In genomic region chr20:8156603-8157079, GRCh38 we compare ENCODE assay signal across 8 cellular contexts. TPM values are rescaled to one million over a fixed set of nuclear protein-coding genes. Genes with fewer than 3 reads are reported as not detected.
DNase-seq lines count a peak whose midpoint lies in the region; ATAC-seq and TF ChIP-seq lines count a peak whose summit lies in the region.

No MANE protein-coding gene starts in this region.

- no peaks in the 10 kb centered on the region for H3K9me3 ChIP-seq in transverse colon

- H3K4me1 ChIP-seq in transverse colon, result peaks cover 0 to 48% (median 24%) of the 10 kb centered on the region in 4 donors

- peak; percentile 47 for DNase-seq in COLO668 (lab: John Stamatoyannopoulos, UW; ENCODE audit: unreplicated experiment)
- DNase-seq in NCI-H1930 (lab: John Stamatoyannopoulos, UW), result peak; percentile 57 to 64
- DNase-seq in fibroblast of pulmonary artery (ENCODE audit: low read depth), result peak; percentile 38
- no peak for DNase-seq in transverse colon
- DNase-seq in stimulated activated naive CD4-positive, alpha-beta T cell treated with Interleukin-2 at 50 U/mL for 16 hours (lab: John Stamatoyannopoulos, UW), result no peak
- no peak for DNase-seq in T1000 (lab: John Stamatoyannopoulos, UW)
- no peak for DNase-seq in left colon

- H3K36me3 ChIP-seq in transverse colon, result no peaks in the 10 kb centered on the region

- no peak overlapping the region for H3K4me3 ChIP-seq in fibroblast of pulmonary artery (replicated peaks; ENCODE audit: low read depth, low read length)
- H3K4me3 ChIP-seq in transverse colon, result no peak overlapping the region

- in situ Hi-C loops in transverse colon (cut with MboI; ENCODE audit: low pct_ligation_motif_present in 1 of 4, low pct_unique_long_range_greater_than_20kb in 1 of 4, low sequenced_read_pairs in 3 of 4), result no loop called here

- TF ChIP-seq CTCF in fibroblast of pulmonary artery (IDR thresholded peaks at IDR 0.05; ENCODE audit: low read length, missing control alignments) (no peak), transverse colon (IDR thresholded peaks at IDR 0.05) (no peak)

- TF ChIP-seq POLR2A in transverse colon (IDR thresholded peaks at IDR 0.05), result no peak

- ATAC-seq in GM21423 (IDR thresholded peaks at IDR 0.05; ENCODE audit: unreplicated experiment), result peak; percentile 67
- ATAC-seq in left colon, result no peak

- no peaks in the 10 kb centered on the region for H3K27me3 ChIP-seq in transverse colon

- intact Hi-C loops in transverse colon (cut with DNase I; ENCODE audit: low total_unique reads), result no loop called here
- intact Hi-C loops in left colon (cut with DNase I, micrococcal nuclease), result no loop called here

- peak overlapping the region in 2 of 4 donors; percentile 13 to 39 for H3K27ac ChIP-seq in transverse colon

- no peak for TF ChIP-seq EP300 in transverse colon (IDR thresholded peaks at IDR 0.05; ENCODE audit: low read depth)

RNA-seq across cellular contexts. Expression of gene PLCB1, which starts 24.6 kb away (rescaled TPM):
- total RNA-seq in transverse colon (10 to 100 TPM; 13.1 to 18.6 (median 15.8) TPM), left colon (10 to 100 TPM in 1 of 2 donors, 1 to 10 TPM in 1; 8.5 to 10.9 TPM)

Comparison
In these comparisons a context has a peak if more than half of its experiments do, and no peak if none do; other contexts are left out.
1. DNase-seq: peak in COLO668 (single experiment), NCI-H1930 (2 of 2) and fibroblast of pulmonary artery (single experiment); none in transverse colon (single experiment), stimulated activated naive CD4-positive, alpha-beta T cell treated with Interleukin-2 at 50 U/mL for 16 hours (single experiment), T1000 (single experiment) and left colon (0 of 2).